Comparison of ENCODE assay signal across 26 cellular contexts in genomic region chr7:66015440-66016130, GRCh38.
"Had no signal": no experiment of that assay in that cellular context is flagged by ENCODE, and none has a peak within 500 bp of the region (broad histone marks: within the 10 kb centered on the region; RNA-seq: fewer than 3 reads in every experiment).

No MANE protein-coding gene starts in this region.

- H3K9me3 ChIP-seq: adrenal gland, ascending aorta, thyroid gland, uterus had no signal

- DNase-seq: activated B cell treated with CpG ODN at 0.5 μM for 24 hours; activated CD4-positive, alpha-beta T cell treated with anti-CD3 and anti-CD28 coated beads for 36 hours; activated CD4-positive, alpha-beta T cell treated with anti-CD3 and anti-CD28 coated beads, Interleukin-2, amount 50 U/mL, for 4 hours; activated CD8-positive, alpha-beta memory T cell treated with anti-CD3 and anti-CD28 coated beads for 24 hours; activated CD8-positive, alpha-beta memory T cell treated with anti-CD3 and anti-CD28 coated beads, Interleukin-2, amount 50 U/mL, for 4 hours; activated naive CD4-positive, alpha-beta T cell; activated T-cell treated with anti-CD3 and anti-CD28 coated beads, Interleukin-2, amount 50 U/mL, for 24 hours; adrenal gland; brain microvascular endothelial cell; central memory CD4-positive, alpha-beta T cell; effector memory CD4-positive, alpha-beta T cell; foreskin melanocyte; glutamatergic neuron; hippocampal formation; naive thymus-derived CD4-positive, alpha-beta T cell; stimulated activated CD4-positive, alpha-beta T cell treated with anti-CD3 and anti-CD28 coated beads, Interleukin-4, amount 100 ng/mL, for 1 hour; stimulated activated naive CD8-positive, alpha-beta T cell treated with anti-CD3 and anti-CD28 coated beads, Interleukin-15, Interleukin-2, amounts not matched to agents 100 U/mL and 50 U/mL, for 24 hours; substantia nigra; T-helper 17 cell; thyroid gland; uterus had no signal

- H3K4me1 ChIP-seq: adrenal gland, ascending aorta, thyroid gland, uterus had no signal

- ATAC-seq: activated CD4-positive, alpha-beta T cell treated with anti-CD3 and anti-CD28 coated beads for 36 hours; activated T-helper 17 cell treated with anti-CD3 and anti-CD28 coated beads, Interleukin-2, amount 50 U/mL, for 72 hours; naive thymus-derived CD4-positive, alpha-beta T cell; stimulated activated naive CD8-positive, alpha-beta T cell treated with anti-CD3 and anti-CD28 coated beads, Interleukin-15, Interleukin-2, amounts not matched to agents 100 U/mL and 50 U/mL, for 24 hours; T-helper 17 cell had no signal

- H3K4me3 ChIP-seq: adrenal gland, ascending aorta, thyroid gland, uterus had no signal

- H3K36me3 ChIP-seq: adrenal gland, ascending aorta, brain microvascular endothelial cell, thyroid gland, uterus had no signal

- H3K4me3 Mint-ChIP-seq: activated B cell treated with CpG ODN at 0.5 μM for 24 hours; activated CD4-positive, alpha-beta T cell treated with anti-CD3 and anti-CD28 coated beads for 36 hours; activated naive CD8-positive, alpha-beta T cell; activated T-cell treated with anti-CD3 and anti-CD28 coated beads, Interleukin-2, amount 50 U/mL, for 24 hours; activated T-helper 17 cell treated with anti-CD3 and anti-CD28 coated beads, Interleukin-2, amount 50 U/mL, for 72 hours; memory B cell; naive thymus-derived CD4-positive, alpha-beta T cell; neural crest cell; T-helper 17 cell had no signal

- H3K4me1 Mint-ChIP-seq: activated B cell treated with CpG ODN at 0.5 μM for 24 hours; activated CD4-positive, alpha-beta T cell treated with anti-CD3 and anti-CD28 coated beads for 36 hours; activated T-helper 17 cell treated with anti-CD3 and anti-CD28 coated beads, Interleukin-2, amount 50 U/mL, for 72 hours; memory B cell; naive thymus-derived CD4-positive, alpha-beta T cell; neural crest cell had no signal

- H3K27me3 Mint-ChIP-seq: activated naive CD8-positive, alpha-beta T cell had no signal

- H3K36me3 Mint-ChIP-seq: activated naive CD8-positive, alpha-beta T cell; memory B cell had no signal

- H3K27ac ChIP-seq: adrenal gland, ascending aorta, brain microvascular endothelial cell, thyroid gland, uterus had no signal

- H3K9me3 Mint-ChIP-seq: activated B cell treated with CpG ODN at 0.5 μM for 24 hours; activated T-cell treated with anti-CD3 and anti-CD28 coated beads, Interleukin-2, amount 50 U/mL, for 24 hours; activated T-helper 17 cell treated with anti-CD3 and anti-CD28 coated beads, Interleukin-2, amount 50 U/mL, for 72 hours; memory B cell; naive thymus-derived CD4-positive, alpha-beta T cell; neural crest cell had no signal

- H3K27ac Mint-ChIP-seq: activated B cell treated with CpG ODN at 0.5 μM for 24 hours; activated CD4-positive, alpha-beta T cell treated with anti-CD3 and anti-CD28 coated beads for 36 hours; activated naive CD8-positive, alpha-beta T cell; activated T-cell treated with anti-CD3 and anti-CD28 coated beads, Interleukin-2, amount 50 U/mL, for 24 hours; activated T-helper 17 cell treated with anti-CD3 and anti-CD28 coated beads, Interleukin-2, amount 50 U/mL, for 72 hours; memory B cell; naive thymus-derived CD4-positive, alpha-beta T cell; T-helper 17 cell had no signal

- H3K27me3 ChIP-seq: adrenal gland, ascending aorta, brain microvascular endothelial cell, thyroid gland, uterus had no signal
